In the genomic region with DNA sequence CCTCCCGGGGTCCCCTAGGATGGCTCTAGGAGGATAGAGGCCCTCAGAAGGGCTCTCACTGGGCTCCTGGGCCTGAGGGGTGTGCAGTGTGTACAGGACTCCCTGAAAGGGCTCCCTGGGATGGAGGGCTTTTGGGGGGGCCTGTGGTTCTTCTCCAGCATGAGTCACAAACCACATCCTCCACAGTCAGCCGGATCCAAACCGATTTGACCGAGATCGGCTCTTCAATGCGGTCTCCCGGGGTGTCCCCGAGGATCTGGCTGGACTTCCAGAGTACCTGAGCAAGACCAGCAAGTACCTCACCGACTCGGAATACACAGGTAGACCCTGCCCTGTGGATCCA, we compare ENCODE assay signal across 1 cellular context.
TF ChIP-seq lines count a peak whose summit lies in the region.

No MANE protein-coding gene starts in this region.

TF ChIP-seq in GM23338, 12 proteins besides CTCF, POLR2A, EP300 and RAD21 (continued from another document):
- TF ChIP-seq ZNF462 (CRISPR knock-in tag; IDR thresholded peaks at IDR 0.05): no peak
- no peak for TF ChIP-seq EZH2phosphoT487 (IDR thresholded peaks at IDR 0.05; ENCODE audit: unreplicated experiment)
- TF ChIP-seq CREB1 (CRISPR knock-in tag; IDR thresholded peaks at IDR 0.05; ENCODE audit: low read depth): no peak
- no peak for TF ChIP-seq STAT1 (IDR thresholded peaks at IDR 0.05; ENCODE audit: unreplicated experiment)
- no peak for TF ChIP-seq ZNF114 (CRISPR knock-in tag; IDR thresholded peaks at IDR 0.05)
- TF ChIP-seq, protein P1, sequence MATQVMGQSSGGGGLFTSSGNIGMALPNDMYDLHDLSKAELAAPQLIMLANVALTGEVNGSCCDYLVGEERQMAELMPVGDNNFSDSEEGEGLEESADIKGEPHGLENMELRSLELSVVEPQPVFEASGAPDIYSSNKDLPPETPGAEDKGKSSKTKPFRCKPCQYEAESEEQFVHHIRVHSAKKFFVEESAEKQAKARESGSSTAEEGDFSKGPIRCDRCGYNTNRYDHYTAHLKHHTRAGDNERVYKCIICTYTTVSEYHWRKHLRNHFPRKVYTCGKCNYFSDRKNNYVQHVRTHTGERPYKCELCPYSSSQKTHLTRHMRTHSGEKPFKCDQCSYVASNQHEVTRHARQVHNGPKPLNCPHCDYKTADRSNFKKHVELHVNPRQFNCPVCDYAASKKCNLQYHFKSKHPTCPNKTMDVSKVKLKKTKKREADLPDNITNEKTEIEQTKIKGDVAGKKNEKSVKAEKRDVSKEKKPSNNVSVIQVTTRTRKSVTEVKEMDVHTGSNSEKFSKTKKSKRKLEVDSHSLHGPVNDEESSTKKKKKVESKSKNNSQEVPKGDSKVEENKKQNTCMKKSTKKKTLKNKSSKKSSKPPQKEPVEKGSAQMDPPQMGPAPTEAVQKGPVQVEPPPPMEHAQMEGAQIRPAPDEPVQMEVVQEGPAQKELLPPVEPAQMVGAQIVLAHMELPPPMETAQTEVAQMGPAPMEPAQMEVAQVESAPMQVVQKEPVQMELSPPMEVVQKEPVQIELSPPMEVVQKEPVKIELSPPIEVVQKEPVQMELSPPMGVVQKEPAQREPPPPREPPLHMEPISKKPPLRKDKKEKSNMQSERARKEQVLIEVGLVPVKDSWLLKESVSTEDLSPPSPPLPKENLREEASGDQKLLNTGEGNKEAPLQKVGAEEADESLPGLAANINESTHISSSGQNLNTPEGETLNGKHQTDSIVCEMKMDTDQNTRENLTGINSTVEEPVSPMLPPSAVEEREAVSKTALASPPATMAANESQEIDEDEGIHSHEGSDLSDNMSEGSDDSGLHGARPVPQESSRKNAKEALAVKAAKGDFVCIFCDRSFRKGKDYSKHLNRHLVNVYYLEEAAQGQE (IDR thresholded peaks at IDR 0.05; ENCODE audit: unreplicated experiment): no peak
